ENCODE assay signal across 14 cellular contexts in the genomic region with DNA sequence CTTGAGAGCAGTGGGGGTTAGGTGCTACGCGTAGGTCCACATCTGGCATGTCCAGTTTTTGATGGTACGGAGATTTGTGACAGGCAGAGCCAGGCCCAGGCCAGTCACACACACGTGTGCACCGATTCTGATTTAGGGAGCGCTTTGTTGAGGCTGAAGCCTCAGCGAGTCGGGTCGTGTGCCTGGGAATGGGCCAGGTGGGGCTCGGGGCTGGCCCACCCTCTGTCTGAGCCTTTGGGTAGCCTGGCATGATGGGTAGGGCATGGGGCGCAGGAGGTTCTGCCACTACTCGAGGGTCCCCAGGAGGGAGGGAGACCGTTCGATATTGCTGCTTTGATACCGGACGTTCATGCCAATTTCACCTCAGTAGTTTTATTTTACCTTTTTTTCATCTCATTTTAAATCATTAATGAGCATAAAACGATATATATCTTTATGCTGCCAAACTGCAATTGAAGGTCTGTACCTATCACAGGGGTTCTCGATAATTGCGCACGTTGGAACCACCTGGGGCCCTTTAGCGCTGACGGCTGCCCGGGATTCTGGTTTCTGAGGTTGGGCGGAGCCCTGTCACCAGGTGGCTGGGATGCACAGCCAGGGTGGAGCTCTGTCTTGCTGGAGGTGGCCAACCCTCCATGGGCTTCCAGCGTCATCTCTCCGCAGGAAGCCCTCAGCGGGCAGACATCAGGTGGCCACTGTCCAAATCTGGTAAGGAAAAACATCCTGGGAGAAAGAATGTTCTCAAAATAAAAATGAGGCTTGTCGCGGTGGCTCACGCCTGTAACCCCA.
A peak's percentile ranks its signal among the peaks of the same experiment; 100 is the strongest.
DNase-seq lines count a peak whose midpoint lies in the region; ATAC-seq and TF ChIP-seq lines count a peak whose summit lies in the region.
"Had no signal": no experiment of that assay in that cellular context is flagged by ENCODE, and none has a peak within 500 bp of the region (broad histone marks: within the 10 kb centered on the region; RNA-seq: fewer than 3 reads in every experiment).

No MANE protein-coding gene starts in this region.

- DNase-seq in left ventricle myocardium inferior (no peak), Right ventricle myocardium inferior (ENCODE audit: missing footprints) (no peak), NCI-H2171 (lab: John Stamatoyannopoulos, UW) (peak; percentile 61), foreskin keratinocyte (no peak), activated T-cell treated with anti-CD3 and anti-CD28 coated beads for 4 hours (no peak), retina (no peak), NCI-H524 (lab: John Stamatoyannopoulos, UW) (no peak)
- DNase-seq: Calu3, MV-4-11, NCI-H526 treated with DMSO at 0.1 percent for 48 hours, PC-3 had no signal

- TF ChIP-seq CTCF in left ventricle myocardium inferior (IDR thresholded peaks at IDR 0.05; ENCODE audit: borderline replicate concordance) (no peak), foreskin keratinocyte (conservative IDR thresholded peaks at IDR 0.05) (no peak)

- no peaks in the 10 kb centered on the region for H3K36me3 ChIP-seq in left ventricle myocardium inferior

- H3K27me3 ChIP-seq in left ventricle myocardium inferior (ENCODE audit: low read depth) (no peaks in the 10 kb centered on the region), foreskin keratinocyte (peaks cover 5% of the 10 kb centered on the region)

- peak overlapping the region; percentile 42 for H3K4me3 ChIP-seq in left ventricle myocardium inferior
- H3K4me3 ChIP-seq: A549 had no signal

- intact Hi-C loops in left ventricle myocardium inferior (cut with micrococcal nuclease), result no loop called here
- intact Hi-C loops in Right ventricle myocardium inferior (cut with DNase I), result no loop called here

- no peak for ATAC-seq in Right ventricle myocardium inferior
- ATAC-seq in foreskin keratinocyte, result peak; percentile 36
- ATAC-seq: HCT116 had no signal

- H3K9me3 ChIP-seq in left ventricle myocardium inferior (replicated peaks), result no peaks in the 10 kb centered on the region
- H3K9me3 ChIP-seq: A549 had no signal

- peaks cover 42% of the 10 kb centered on the region for H3K4me1 ChIP-seq in left ventricle myocardium inferior
- H3K4me1 ChIP-seq in foreskin keratinocyte, result peaks cover 7% of the 10 kb centered on the region

- H3K27ac ChIP-seq in left ventricle myocardium inferior (replicated peaks) (peak overlapping the region; percentile 75), foreskin keratinocyte (no peak overlapping the region)
- H3K27ac ChIP-seq: A549, HL-60 had no signal
